In genomic region chr6:43078651-43079050, GRCh38 we compare ENCODE assay signal across 14 cellular contexts. TPM values are rescaled to one million over a fixed set of nuclear protein-coding genes. Genes with fewer than 3 reads are reported as not detected.
DNase-seq lines count a peak whose midpoint lies in the region; ATAC-seq, FAIRE-seq and TF ChIP-seq lines count a peak whose summit lies in the region.
"Had no signal": no experiment of that assay in that cellular context is flagged by ENCODE, and none has a peak within 500 bp of the region (broad histone marks: within the 10 kb centered on the region; RNA-seq: fewer than 3 reads in every experiment).

No MANE protein-coding gene starts in this region.

- H3K4me3 ChIP-seq in keratinocyte (ENCODE audit: control insufficient read depth in 2 of 3, extremely low read depth in 1 of 3, insufficient read depth in 2 of 3, low read depth in 1 of 3, low read length in 3 of 3), result no peak overlapping the region
- peak overlapping the region; percentile 99 for H3K4me3 ChIP-seq in smooth muscle cell

- H3K36me3 Mint-ChIP-seq in stimulated activated effector memory CD8-positive, alpha-beta T cell treated with anti-CD3 and anti-CD28 coated beads, Interleukin-12 subunit alpha, Interleukin-12 subunit beta, amount 100 ng/mL, for 72 hours, result peaks cover under 1% of the 10 kb centered on the region

- no peaks in the 10 kb centered on the region for H3K9me1 ChIP-seq in keratinocyte (ENCODE audit: control insufficient read depth, extremely low read depth, insufficient read depth, low read length)

- H3K79me2 ChIP-seq in keratinocyte (ENCODE audit: control insufficient read depth, insufficient read depth, low read length) (peaks cover 72% of the 10 kb centered on the region), smooth muscle cell (ENCODE audit: low read depth) (peaks cover 78% of the 10 kb centered on the region)

- H3K36me3 ChIP-seq in keratinocyte (ENCODE audit: control insufficient read depth in 2 of 2, extremely low read depth in 1 of 2, insufficient read depth in 2 of 2, low read length in 2 of 2) (peaks cover 0 to 3% of the 10 kb centered on the region in 2 experiments), smooth muscle cell (ENCODE audit: low read depth) (no peaks in the 10 kb centered on the region)

- no peaks in the 10 kb centered on the region for H3K4me1 Mint-ChIP-seq in stimulated activated effector memory CD8-positive, alpha-beta T cell treated with anti-CD3 and anti-CD28 coated beads, Interleukin-12 subunit alpha, Interleukin-12 subunit beta, amount 100 ng/mL, for 72 hours

- no peak overlapping the region for H3K27ac Mint-ChIP-seq in stimulated activated effector memory CD8-positive, alpha-beta T cell treated with anti-CD3 and anti-CD28 coated beads, Interleukin-12 subunit alpha, Interleukin-12 subunit beta, amount 100 ng/mL, for 72 hours
- H3K27ac Mint-ChIP-seq: CD8-positive, alpha-beta T cell; stimulated activated naive CD8-positive, alpha-beta T cell treated with anti-CD3 and anti-CD28 coated beads, Interleukin-15, amount 100 ng/mL, for 72 hours had no signal

- H2AFZ ChIP-seq in keratinocyte (ENCODE audit: control insufficient read depth, low read length), result no peak overlapping the region
- no peak overlapping the region for H2AFZ ChIP-seq in smooth muscle cell (ENCODE audit: low read depth)

- H3K4me1 ChIP-seq in keratinocyte (ENCODE audit: control insufficient read depth, extremely low read depth, insufficient read depth, low read length) (peaks cover 14% of the 10 kb centered on the region), smooth muscle cell (ENCODE audit: low read depth) (peaks cover 22% of the 10 kb centered on the region)

- H3K9me3 ChIP-seq in keratinocyte (ENCODE audit: control insufficient read depth, low read depth, low read length) (no peaks in the 10 kb centered on the region), smooth muscle cell (replicated peaks; ENCODE audit: low read depth) (no peaks in the 10 kb centered on the region)
- H3K9me3 ChIP-seq: esophagus squamous epithelium had no signal

- DNase-seq in GM04504 (ENCODE audit: low read depth) (peak; percentile 70), astrocyte of the hippocampus (ENCODE audit: low read depth, low spot score) (peak; percentile 76), keratinocyte (ENCODE audit: low read depth, low spot score) (no peak), smooth muscle cell (lab: John Stamatoyannopoulos, UW; ENCODE audit: unreplicated experiment) (no peak), left lobe of liver (ENCODE audit: low spot score) (no peak), GM10266 (ENCODE audit: extremely low spot score) (no peak)
- DNase-seq in stimulated activated effector memory CD8-positive, alpha-beta T cell treated with anti-CD3 and anti-CD28 coated beads, Interleukin-12 subunit alpha, Interleukin-12 subunit beta, amount 100 ng/mL, for 72 hours (ENCODE audit: low spot score in 2 of 2), result no peak
- DNase-seq: CD8-positive, alpha-beta T cell; esophagus squamous epithelium; NCI-H1694 treated with DMSO at 0.1 percent for 48 hours; NCI-H524 treated with DMSO at 0.1 percent for 48 hours; stimulated activated naive CD8-positive, alpha-beta T cell treated with anti-CD3 and anti-CD28 coated beads, Interleukin-15, amount 100 ng/mL, for 72 hours had no signal

- no peak overlapping the region for H3K4me3 Mint-ChIP-seq in stimulated activated effector memory CD8-positive, alpha-beta T cell treated with anti-CD3 and anti-CD28 coated beads, Interleukin-12 subunit alpha, Interleukin-12 subunit beta, amount 100 ng/mL, for 72 hours
- H3K4me3 Mint-ChIP-seq: stimulated activated naive CD8-positive, alpha-beta T cell treated with anti-CD3 and anti-CD28 coated beads, Interleukin-15, amount 100 ng/mL, for 72 hours had no signal

- no peak overlapping the region for H3K9ac ChIP-seq in keratinocyte (ENCODE audit: control insufficient read depth, extremely low read depth, insufficient read depth, low read length)
- H3K9ac ChIP-seq in smooth muscle cell (ENCODE audit: low read depth), result peak overlapping the region; percentile 95

- no peaks in the 10 kb centered on the region for H3K9me3 Mint-ChIP-seq in stimulated activated effector memory CD8-positive, alpha-beta T cell treated with anti-CD3 and anti-CD28 coated beads, Interleukin-12 subunit alpha, Interleukin-12 subunit beta, amount 100 ng/mL, for 72 hours
- H3K9me3 Mint-ChIP-seq: CD8-positive, alpha-beta T cell; stimulated activated naive CD8-positive, alpha-beta T cell treated with anti-CD3 and anti-CD28 coated beads, Interleukin-15, amount 100 ng/mL, for 72 hours had no signal

- TF ChIP-seq CTCF in keratinocyte (optimal IDR thresholded peaks at IDR 0.05 in 1 of 3, IDR thresholded peaks at IDR 0.05 in 1 of 3, conservative IDR thresholded peaks at IDR 0.05 in 1 of 3; ENCODE audit: extremely low read depth in 1 of 3, insufficient read depth in 2 of 3, low read length in 3 of 3) (no peak), smooth muscle cell (IDR thresholded peaks at IDR 0.05; ENCODE audit: borderline replicate concordance, insufficient read depth, poor library complexity, severe bottlenecking) (no peak), GM10266 (IDR thresholded peaks at IDR 0.05; ENCODE audit: control insufficient read depth, insufficient read depth, low read depth, missing control alignments) (no peak)

- H3K27ac ChIP-seq in keratinocyte (ENCODE audit: control insufficient read depth, insufficient read depth, low read length), result no peak overlapping the region
- H3K27ac ChIP-seq in smooth muscle cell (ENCODE audit: low read depth), result peak overlapping the region; percentile 97

- H3K4me2 ChIP-seq in keratinocyte (ENCODE audit: control insufficient read depth, extremely low read depth, insufficient read depth, low read depth, low read length) (peak overlapping the region; percentile 89), smooth muscle cell (peak overlapping the region; percentile 97)

- dilution Hi-C loops in keratinocyte (cut with MboI; ENCODE audit: extremely low pct_ligation_motif_present, low sequenced_read_pairs), result no loop called here

- H3F3A ChIP-seq in smooth muscle cell (ENCODE audit: low read depth), result peaks cover 42% of the 10 kb centered on the region

- H4K20me1 ChIP-seq in keratinocyte (ENCODE audit: control insufficient read depth, extremely low read depth, insufficient read depth, low read length), result no peaks in the 10 kb centered on the region
- peaks cover 69% of the 10 kb centered on the region for H4K20me1 ChIP-seq in smooth muscle cell (ENCODE audit: low read depth)

- H3K27me3 ChIP-seq in keratinocyte (ENCODE audit: control insufficient read depth, extremely low read depth, insufficient read depth, low read length), result no peaks in the 10 kb centered on the region
- no peaks in the 10 kb centered on the region for H3K27me3 ChIP-seq in smooth muscle cell (ENCODE audit: low read depth)

- 5% methylated on average over 2 of the region's 2 CpGs for WGBS in smooth muscle cell (ENCODE audit: low lambda C conversion rate)

- no peak for ATAC-seq in stimulated activated effector memory CD8-positive, alpha-beta T cell treated with anti-CD3 and anti-CD28 coated beads, Interleukin-12 subunit alpha, Interleukin-12 subunit beta, amount 100 ng/mL, for 72 hours
- no peak for ATAC-seq in left lobe of liver
- no peak for ATAC-seq in HG03457 (IDR thresholded peaks at IDR 0.05; ENCODE audit: unreplicated experiment)
- ATAC-seq: CD8-positive, alpha-beta T cell; stimulated activated naive CD8-positive, alpha-beta T cell treated with anti-CD3 and anti-CD28 coated beads, Interleukin-15, amount 100 ng/mL, for 72 hours had no signal

- FAIRE-seq in keratinocyte (lab: Jason Lieb, UNC), result no peak
- FAIRE-seq: GM19239 had no signal

RNA-seq across cellular contexts. Expression of gene PTK7, which starts 2.5 kb away (rescaled TPM):
- polyA plus RNA-seq in keratinocyte (58.8 to 88.8 TPM (median 81.0 TPM) in 3 replicates), smooth muscle cell (596 and 598 TPM in 2 replicates)
- 20.5 TPM for polyA plus RNA-seq in keratinocyte (2011; ENCODE audit: low read depth)
- 21.2 and 28.8 TPM in 2 replicates for polyA plus RNA-seq in keratinocyte (2011; cell fraction: cytosol; rRNA removed)
- 174 and 213 TPM in 2 replicates for polyA plus RNA-seq in keratinocyte (2011; cell fraction: nucleus; rRNA removed)
- polyA plus RNA-seq in keratinocyte (2012; ENCODE audit: low replicate concordance), result 65.4 and 87.7 TPM in 2 replicates
- polyA minus RNA-seq in keratinocyte, result 137 to 183 TPM (median 148 TPM) in 3 replicates
- polyA minus RNA-seq in keratinocyte (2011; cell fraction: cytosol; rRNA and poly(A)+ RNA removed), result 114 TPM
- 207 and 218 TPM in 2 replicates for polyA minus RNA-seq in keratinocyte (2011; cell fraction: nucleus; rRNA and poly(A)+ RNA removed)
- total RNA-seq in smooth muscle cell (376 and 417 TPM in 2 replicates), left lobe of liver (1.3 TPM)

RNA-seq across cellular contexts. Expression of gene KLC4, which starts 19.2 kb away (rescaled TPM):
- 8.3 to 15.2 TPM (median 8.8 TPM) in 3 replicates for polyA plus RNA-seq in keratinocyte
- polyA plus RNA-seq in keratinocyte (2011; ENCODE audit: low read depth), result 7.9 TPM
- polyA plus RNA-seq in keratinocyte (2011; cell fraction: cytosol; rRNA removed), result 3.9 and 5.4 TPM in 2 replicates
- polyA plus RNA-seq in keratinocyte (2011; cell fraction: nucleus; rRNA removed), result 24.8 and 29.9 TPM in 2 replicates
- 9.3 and 10.9 TPM in 2 replicates for polyA plus RNA-seq in keratinocyte (2012; ENCODE audit: low replicate concordance)
- 8.7 to 20.4 TPM (median 12.8 TPM) in 3 replicates for polyA minus RNA-seq in keratinocyte
- polyA minus RNA-seq in keratinocyte (2011; cell fraction: cytosol; rRNA and poly(A)+ RNA removed), result 6.7 TPM
- 6.4 and 11.9 TPM in 2 replicates for polyA minus RNA-seq in keratinocyte (2011; cell fraction: nucleus; rRNA and poly(A)+ RNA removed)
- 13.2 and 20.0 TPM in 2 replicates for total RNA-seq in smooth muscle cell
- polyA plus RNA-seq in smooth muscle cell, result 25.3 and 25.7 TPM in 2 replicates
- total RNA-seq in left lobe of liver, result 141 TPM

RNA-seq across cellular contexts. Expression of gene MRPL2, which starts 19.4 kb away (rescaled TPM):
- polyA plus RNA-seq in keratinocyte (25.6 to 36.0 TPM (median 27.4 TPM) in 3 replicates), smooth muscle cell (112 and 125 TPM in 2 replicates)
- 21.2 TPM for polyA plus RNA-seq in keratinocyte (2011; ENCODE audit: low read depth)
- 13.2 and 21.0 TPM in 2 replicates for polyA plus RNA-seq in keratinocyte (2011; cell fraction: cytosol; rRNA removed)
- polyA plus RNA-seq in keratinocyte (2011; cell fraction: nucleus; rRNA removed), result 24.3 and 33.7 TPM in 2 replicates
- 52.2 and 59.4 TPM in 2 replicates for polyA plus RNA-seq in keratinocyte (2012; ENCODE audit: low replicate concordance)
- 12.1 to 26.4 TPM (median 12.9 TPM) in 3 replicates for polyA minus RNA-seq in keratinocyte
- 37.8 TPM for polyA minus RNA-seq in keratinocyte (2011; cell fraction: cytosol; rRNA and poly(A)+ RNA removed)
- polyA minus RNA-seq in keratinocyte (2011; cell fraction: nucleus; rRNA and poly(A)+ RNA removed), result 6.5 and 8.2 TPM in 2 replicates
- total RNA-seq in smooth muscle cell (16.4 and 24.0 TPM in 2 replicates), left lobe of liver (71.8 TPM)

RNA-seq across cellular contexts. Expression of gene CUL7, which starts 25.0 kb away (rescaled TPM):
- polyA plus RNA-seq in keratinocyte, result 8.1 to 15.0 TPM (median 10.4 TPM) in 3 replicates
- 4.6 TPM for polyA plus RNA-seq in keratinocyte (2011; ENCODE audit: low read depth)
- polyA plus RNA-seq in keratinocyte (2011; cell fraction: cytosol; rRNA removed), result 5.7 and 8.6 TPM in 2 replicates
- 23.8 and 29.9 TPM in 2 replicates for polyA plus RNA-seq in keratinocyte (2011; cell fraction: nucleus; rRNA removed)
- polyA plus RNA-seq in keratinocyte (2012; ENCODE audit: low replicate concordance), result 8.8 and 10.9 TPM in 2 replicates
- 20.3 to 34.4 TPM (median 20.9 TPM) in 3 replicates for polyA minus RNA-seq in keratinocyte
- 13.4 TPM for polyA minus RNA-seq in keratinocyte (2011; cell fraction: cytosol; rRNA and poly(A)+ RNA removed)
- 22.1 and 22.4 TPM in 2 replicates for polyA minus RNA-seq in keratinocyte (2011; cell fraction: nucleus; rRNA and poly(A)+ RNA removed)
- 36.9 and 51.4 TPM in 2 replicates for total RNA-seq in smooth muscle cell
- polyA plus RNA-seq in smooth muscle cell, result 48.7 and 49.6 TPM in 2 replicates
- 8.5 TPM for total RNA-seq in left lobe of liver

RNA-seq across cellular contexts. Expression of gene RRP36, which starts 57.2 kb away (rescaled TPM):
- polyA plus RNA-seq in keratinocyte (57.1 to 101 TPM (median 67.5 TPM) in 3 replicates), smooth muscle cell (71.9 and 72.7 TPM in 2 replicates)
- 82.9 TPM for polyA plus RNA-seq in keratinocyte (2011; ENCODE audit: low read depth)
- 55.6 and 75.1 TPM in 2 replicates for polyA plus RNA-seq in keratinocyte (2011; cell fraction: cytosol; rRNA removed)
- polyA plus RNA-seq in keratinocyte (2011; cell fraction: nucleus; rRNA removed), result 42.1 and 44.9 TPM in 2 replicates
- 47.1 and 102 TPM in 2 replicates for polyA plus RNA-seq in keratinocyte (2012; ENCODE audit: low replicate concordance)
- polyA minus RNA-seq in keratinocyte, result 34.9 to 68.6 TPM (median 53.6 TPM) in 3 replicates
- polyA minus RNA-seq in keratinocyte (2011; cell fraction: cytosol; rRNA and poly(A)+ RNA removed), result 42.0 TPM
- polyA minus RNA-seq in keratinocyte (2011; cell fraction: nucleus; rRNA and poly(A)+ RNA removed), result 13.5 and 25.3 TPM in 2 replicates
- total RNA-seq in smooth muscle cell (56.4 and 64.8 TPM in 2 replicates), left lobe of liver (21.7 TPM)

Comparison
In these comparisons a context has a peak if more than half of its experiments do, and no peak if none do; other contexts are left out.
1. DNase-seq: peak in GM04504 (single experiment) and astrocyte of the hippocampus (single experiment); none in keratinocyte (single experiment), smooth muscle cell (single experiment), stimulated activated effector memory CD8-positive, alpha-beta T cell treated with anti-CD3 and anti-CD28 coated beads, Interleukin-12 subunit alpha, Interleukin-12 subunit beta, amount 100 ng/mL, for 72 hours (0 of 2), left lobe of liver (single experiment) and GM10266 (single experiment).
2. RNA of gene PTK7, which starts 2.5 kb away (total RNA-seq): 376 to 417 TPM in smooth muscle cell; 1.3 TPM in left lobe of liver (single experiment); every median in the first group is over 100 times any median in the second.